In genomic region chr19:17456127-17456526, GRCh38 we compare ENCODE assay signal across 1 cellular context.
TF ChIP-seq lines count a peak whose summit lies in the region.

No MANE protein-coding gene starts in this region.

TF ChIP-seq in IMR-90, 13 proteins besides CTCF, POLR2A, EP300 and RAD21:
- TF ChIP-seq CEBPB (IDR thresholded peaks at IDR 0.05; ENCODE audit: low read depth, low read length) (0 out of 2 replicates have a peak, but pooled peaks have one; percentile 24), RCOR1 (IDR thresholded peaks at IDR 0.05; ENCODE audit: insufficient replicate concordance, low read length) (no peak)
